ENCODE assay signal across 8 cellular contexts in the genomic region with DNA sequence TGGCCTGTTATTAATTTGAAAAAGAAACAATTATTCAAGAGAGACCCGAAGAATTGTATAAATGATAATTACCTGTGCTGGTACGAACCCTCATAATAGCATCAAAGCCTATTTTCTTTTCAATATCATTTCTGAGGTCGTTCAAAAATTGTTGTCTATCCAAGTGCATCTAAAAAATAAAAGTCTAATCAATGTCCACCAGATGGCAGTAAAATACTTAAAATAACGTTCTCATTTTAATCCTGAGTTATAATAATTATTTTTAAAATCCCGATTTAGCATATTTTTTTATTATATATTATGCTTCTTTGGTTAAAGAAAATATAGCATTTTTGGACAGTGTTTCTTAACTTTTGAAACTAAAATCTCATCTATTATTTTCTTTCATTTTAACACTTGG. TPM values are rescaled to one million over a fixed set of nuclear protein-coding genes. Genes with fewer than 3 reads are reported as not detected.
A peak's percentile ranks its signal among the peaks of the same experiment; 100 is the strongest.
DNase-seq lines count a peak whose midpoint lies in the region; TF ChIP-seq lines count a peak whose summit lies in the region.

No MANE protein-coding gene starts in this region.

- H3K27ac Mint-ChIP-seq in CD14-positive monocyte = no peak overlapping the region
- H3K27ac Mint-ChIP-seq in activated T-cell treated with anti-CD3 and anti-CD28 coated beads, Interleukin-2, amount 50 U/mL, for 24 hours = no peak overlapping the region

- DNase-seq in CD14-positive monocyte (ENCODE audit: low spot score) = no peak
- DNase-seq in LNCaP clone FGC (ENCODE audit: low read depth) = no peak
- no peak for DNase-seq in mammary epithelial cell
- DNase-seq in activated T-cell treated with anti-CD3 and anti-CD28 coated beads, Interleukin-2, amount 50 U/mL, for 24 hours = no peak
- no peak for DNase-seq in activated T-cell treated with anti-CD3 and anti-CD28 coated beads for 4 hours
- no peak for DNase-seq in nucleus accumbens (lab: John Stamatoyannopoulos, UW)
- no peak for DNase-seq in NCI-H524 treated with DMSO at 0.1 percent for 48 hours (lab: John Stamatoyannopoulos, UW)

- no peak overlapping the region for H2AFZ ChIP-seq in mammary epithelial cell (ENCODE audit: low read depth, low read length)

- BruUV-seq in mammary epithelial cell (replicated peaks; lab: Mats Ljungman, UMichigan) = no TSS peak

- no peak overlapping the region for H3K4me2 ChIP-seq in mammary epithelial cell (ENCODE audit: insufficient read depth, low read depth, low read length)

- H3K79me2 ChIP-seq in mammary epithelial cell (ENCODE audit: insufficient read depth, low read length) = no peaks in the 10 kb centered on the region

- H3K36me3 Mint-ChIP-seq in CD14-positive monocyte = peaks cover 78 to 89% of the 10 kb centered on the region in 2 donors
- H3K36me3 Mint-ChIP-seq in activated T-cell treated with anti-CD3 and anti-CD28 coated beads, Interleukin-2, amount 50 U/mL, for 24 hours (ENCODE audit: low read depth) = peaks cover 83% of the 10 kb centered on the region

- in situ Hi-C loops in mammary epithelial cell (cut with MboI; ENCODE audit: low sequenced_read_pairs in 2 of 2) = loop anchor here in 1 of 2 donors (10.0 kb wide), 1 partner anchor 214 kb away; no protein-coding TSS in a partner anchor

- 10% methylated on average over 5 of the region's 5 CpGs for WGBS in mammary epithelial cell (ENCODE audit: low coverage, missing lambda C conversion rate)

- TF ChIP-seq CTCF in CD14-positive monocyte (IDR thresholded peaks at IDR 0.05) (peak; percentile 64), LNCaP clone FGC (IDR thresholded peaks at IDR 0.05; ENCODE audit: control insufficient read depth, extremely low read depth, insufficient read depth) (peak; percentile 43), mammary epithelial cell (conservative IDR thresholded peaks at IDR 0.05 in 1 of 2, IDR thresholded peaks at IDR 0.05 in 1 of 2; ENCODE audit: extremely low read depth in 1 of 2, insufficient read depth in 1 of 2, low read depth in 1 of 2, low read length in 2 of 2) (peak; percentile 18 to 23)

- dilution Hi-C loops in mammary epithelial cell (cut with HindIII; ENCODE audit: low sequenced_read_pairs) = no loop called here

- no peaks in the 10 kb centered on the region for H4K20me1 ChIP-seq in mammary epithelial cell (ENCODE audit: insufficient read depth, low read length)

- H3K4me3 Mint-ChIP-seq in CD14-positive monocyte = no peak overlapping the region
- no peak overlapping the region for H3K4me3 Mint-ChIP-seq in activated T-cell treated with anti-CD3 and anti-CD28 coated beads, Interleukin-2, amount 50 U/mL, for 24 hours

- H3K27ac ChIP-seq in mammary epithelial cell (ENCODE audit: insufficient read depth, low read depth, low read length) = no peak overlapping the region
- peak overlapping the region; percentile 65 for H3K27ac ChIP-seq in muscle layer of duodenum (ENCODE audit: low read length)

- H3K9me3 Mint-ChIP-seq in CD14-positive monocyte = no peaks in the 10 kb centered on the region
- H3K9me3 Mint-ChIP-seq in activated T-cell treated with anti-CD3 and anti-CD28 coated beads, Interleukin-2, amount 50 U/mL, for 24 hours = no peaks in the 10 kb centered on the region

- H3K27me3 ChIP-seq in mammary epithelial cell (ENCODE audit: insufficient read depth, low read length) = no peaks in the 10 kb centered on the region
- no peaks in the 10 kb centered on the region for H3K27me3 ChIP-seq in muscle layer of duodenum (ENCODE audit: low read depth, low read length)

- H3K4me3 ChIP-seq in LNCaP clone FGC (ENCODE audit: low read depth, low read length) = no peak overlapping the region
- no peak overlapping the region for H3K4me3 ChIP-seq in mammary epithelial cell (replicated peaks in 1 of 3; ENCODE audit: insufficient read depth in 1 of 3, low read depth in 2 of 3, low read length in 3 of 3)
- H3K4me3 ChIP-seq in muscle layer of duodenum (ENCODE audit: low read depth in 1 of 2, low read length in 2 of 2) = peak overlapping the region in 1 of 2 donors; percentile 4

- no peaks in the 10 kb centered on the region for H3K4me1 ChIP-seq in mammary epithelial cell (ENCODE audit: insufficient read depth, low read length)
- H3K4me1 ChIP-seq in muscle layer of duodenum (ENCODE audit: control insufficient read depth in 1 of 2, insufficient read depth in 2 of 2, low read length in 2 of 2) = peaks cover 0 to 49% of the 10 kb centered on the region in 2 donors

- intact Hi-C loops in CD14-positive monocyte (cut with micrococcal nuclease) (no loop called here), mammary epithelial cell (cut with micrococcal nuclease) (loop anchor here (1.0 kb wide), 2 partner anchors 149 to 228 kb away; no protein-coding TSS in a partner anchor)

- CTCF ChIA-PET in mammary epithelial cell (lab: Charles Lee; ENCODE audit: low non-redundant PET) = interaction anchor here (0.6 kb wide), 1 partner anchor 84 kb away, joined by 4 read pairs; no protein-coding TSS in a partner anchor

- no peak overlapping the region for H3K9ac ChIP-seq in mammary epithelial cell (ENCODE audit: insufficient read depth, low read length)

- H3K4me1 Mint-ChIP-seq in CD14-positive monocyte = no peaks in the 10 kb centered on the region
- no peaks in the 10 kb centered on the region for H3K4me1 Mint-ChIP-seq in activated T-cell treated with anti-CD3 and anti-CD28 coated beads, Interleukin-2, amount 50 U/mL, for 24 hours (ENCODE audit: low read depth)

- H3K27me3 Mint-ChIP-seq in CD14-positive monocyte (ENCODE audit: low read depth in 3 of 3) = no peaks in the 10 kb centered on the region
- H3K27me3 Mint-ChIP-seq in activated T-cell treated with anti-CD3 and anti-CD28 coated beads, Interleukin-2, amount 50 U/mL, for 24 hours = no peaks in the 10 kb centered on the region

- peaks cover 28% of the 10 kb centered on the region for H3K36me3 ChIP-seq in mammary epithelial cell (ENCODE audit: insufficient read depth, low read length)
- H3K36me3 ChIP-seq in muscle layer of duodenum (ENCODE audit: control insufficient read depth in 1 of 2, insufficient read depth in 2 of 2, low read length in 2 of 2) = peaks cover 38 to 40% of the 10 kb centered on the region in 2 donors

- no peaks in the 10 kb centered on the region for H3K9me3 ChIP-seq in mammary epithelial cell (replicated peaks; ENCODE audit: insufficient read depth, low read length)
- no peaks in the 10 kb centered on the region for H3K9me3 ChIP-seq in muscle layer of duodenum (ENCODE audit: control insufficient read depth in 1 of 2, low read length in 2 of 2)

RNA-seq across cellular contexts. Expression of a gene that starts 55.7 kb away (rescaled TPM):
- polyA plus RNA-seq in CD14-positive monocyte (10 to 100 TPM in 1 of 2 donors, 1 to 10 TPM in 1; 8.2 to 19.2 TPM), mammary epithelial cell (12.2 TPM)
- 10 to 100 TPM; 22.0 to 36.5 TPM for total RNA-seq in mammary epithelial cell
- 3.7 TPM for polyA minus RNA-seq in mammary epithelial cell
